Comparison of ENCODE assay signal across 18 cellular contexts in the genomic region with DNA sequence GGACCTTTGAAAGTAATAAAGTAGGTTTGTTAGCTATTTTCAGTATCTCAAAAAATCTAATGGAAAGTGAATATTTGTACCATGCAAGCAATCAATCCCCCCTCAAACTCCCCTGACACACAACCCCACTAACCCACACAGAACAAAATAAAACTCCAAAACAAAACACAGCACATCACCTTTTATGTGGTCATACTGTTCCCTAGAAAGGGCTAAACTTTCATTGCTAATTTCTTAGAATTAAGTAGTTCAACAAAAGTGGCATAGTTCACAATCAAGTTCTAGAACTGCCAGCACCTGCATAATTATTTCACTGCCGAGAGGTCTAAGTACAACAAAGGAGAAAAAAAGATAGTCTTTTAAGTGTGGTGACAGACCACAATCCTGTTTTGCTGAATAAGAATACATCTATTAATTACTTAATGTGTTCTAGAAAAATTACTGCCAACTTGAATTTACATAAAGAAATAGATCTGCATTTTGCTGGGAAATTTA.
"Had no signal": no experiment of that assay in that cellular context is flagged by ENCODE, and none has a peak within 500 bp of the region (broad histone marks: within the 10 kb centered on the region; RNA-seq: fewer than 3 reads in every experiment).

No MANE protein-coding gene starts in this region.

- H3K4me3 Mint-ChIP-seq: naive B cell; nephron; stimulated activated naive B cell treated with anti-CD40 and anti-IgM and Interleukin-4, amounts not matched to agents 10 μg/mL and 1 μg/mL and 100 μg/mL, for 72 hours; stimulated activated naive CD8-positive, alpha-beta T cell treated with anti-CD3 and anti-CD28 coated beads, Interleukin-15, amount 100 ng/mL, for 72 hours had no signal

- H3K4me1 ChIP-seq: colonic mucosa, heart left ventricle, sigmoid colon, testis, tibial nerve had no signal

- H3K27ac ChIP-seq: colonic mucosa, heart left ventricle, neutrophil, sigmoid colon, skin epidermis, testis, tibial nerve had no signal

- H3K27me3 Mint-ChIP-seq: naive B cell; stimulated activated naive B cell treated with anti-CD40 and anti-IgM and Interleukin-4, amounts not matched to agents 10 μg/mL and 1 μg/mL and 100 μg/mL, for 72 hours; stimulated activated naive CD8-positive, alpha-beta T cell treated with anti-CD3 and anti-CD28 coated beads, Interleukin-15, amount 100 ng/mL, for 72 hours had no signal

- H3K9me3 ChIP-seq: colonic mucosa, heart left ventricle, neutrophil, sigmoid colon, testis, tibial nerve had no signal

- H3K4me3 ChIP-seq: colonic mucosa, heart left ventricle, sigmoid colon, skin epidermis, testis, tibial nerve had no signal

- H3K27me3 ChIP-seq: colonic mucosa, neutrophil, sigmoid colon, testis had no signal

- ATAC-seq: heart left ventricle; stimulated activated naive B cell treated with anti-CD40 and anti-IgM and Interleukin-4, amounts not matched to agents 10 μg/mL and 1 μg/mL and 100 μg/mL, for 72 hours; stimulated activated naive CD8-positive, alpha-beta T cell treated with anti-CD3 and anti-CD28 coated beads, Interleukin-15, amount 100 ng/mL, for 72 hours had no signal

- H3K9me3 Mint-ChIP-seq: naive B cell; nephron; stimulated activated naive B cell treated with anti-CD40 and anti-IgM and Interleukin-4, amounts not matched to agents 10 μg/mL and 1 μg/mL and 100 μg/mL, for 72 hours; stimulated activated naive CD8-positive, alpha-beta T cell treated with anti-CD3 and anti-CD28 coated beads, Interleukin-15, amount 100 ng/mL, for 72 hours had no signal

- DNase-seq: colonic mucosa; dermis blood vessel endothelial cell; foreskin melanocyte; heart left ventricle; hippocampal formation; kidney glomerular epithelial cell; mesendoderm; naive B cell; sigmoid colon; stimulated activated CD4-positive, alpha-beta T cell treated with anti-CD3 and anti-CD28 coated beads, Interleukin-2, amount 100 ng/mL, for 24 hours; stimulated activated CD4-positive, alpha-beta T cell treated with anti-CD3 and anti-CD28 coated beads, Interleukin-4, amount 100 ng/mL, for 4 hours; stimulated activated naive B cell treated with anti-CD40 and anti-IgM and Interleukin-4, amounts not matched to agents 10 μg/mL and 1 μg/mL and 100 μg/mL, for 72 hours; stimulated activated naive CD8-positive, alpha-beta T cell treated with anti-CD3 and anti-CD28 coated beads, Interleukin-15, amount 100 ng/mL, for 72 hours; testis had no signal

- H3K36me3 ChIP-seq: colonic mucosa, heart left ventricle, neutrophil, sigmoid colon, tibial nerve had no signal

- H3K27ac Mint-ChIP-seq: nephron; stimulated activated naive B cell treated with anti-CD40 and anti-IgM and Interleukin-4, amounts not matched to agents 10 μg/mL and 1 μg/mL and 100 μg/mL, for 72 hours; stimulated activated naive CD8-positive, alpha-beta T cell treated with anti-CD3 and anti-CD28 coated beads, Interleukin-15, amount 100 ng/mL, for 72 hours had no signal
